ENCODE assay signal across 8 cellular contexts in genomic region chr20:50191065-50191565, GRCh38. TPM values are rescaled to one million over a fixed set of nuclear protein-coding genes. Genes with fewer than 3 reads are reported as not detected.
DNase-seq lines count a peak whose midpoint lies in the region; ATAC-seq and TF ChIP-seq lines count a peak whose summit lies in the region.

No MANE protein-coding gene starts in this region.

- peak; percentile 62 for DNase-seq in GDM1 (lab: John Stamatoyannopoulos, UW)
- peak; percentile 69 for DNase-seq in NOMO-1 treated with dmso at 0.1 percent for 144 hours (lab: John Stamatoyannopoulos, UW; ENCODE audit: unreplicated experiment)
- DNase-seq in activated T-cell treated with anti-CD3 and anti-CD28 coated beads, Interleukin-2, amount 50 U/mL, for 24 hours = peak; percentile 82
- no peak for DNase-seq in fibroblast of lung (ENCODE audit: low read depth in 2 of 2)
- DNase-seq in neuronal stem cell (ENCODE audit: low spot score) = no peak
- DNase-seq in thyroid gland = peak; percentile 65

- H3K4me2 ChIP-seq in fibroblast of lung (ENCODE audit: extremely low read depth, insufficient read depth, low read length) (no peak overlapping the region), neuronal stem cell (ENCODE audit: insufficient read depth, low read length, poor library complexity, severe bottlenecking) (peak overlapping the region; percentile 99)

- no peak overlapping the region for H2AFZ ChIP-seq in fibroblast of lung (ENCODE audit: low read length)
- H2AFZ ChIP-seq in neuronal stem cell (ENCODE audit: low read length) = peak overlapping the region; percentile 96

- peak overlapping the region; percentile 94 for H3K23ac ChIP-seq in neuronal stem cell (ENCODE audit: low read depth, low read length, poor library complexity)

- no peak for TF ChIP-seq POLR2A in thyroid gland (IDR thresholded peaks at IDR 0.05)

- H3K27me3 Mint-ChIP-seq in activated T-cell treated with anti-CD3 and anti-CD28 coated beads, Interleukin-2, amount 50 U/mL, for 24 hours = peaks cover under 1% of the 10 kb centered on the region

- H3K9me3 Mint-ChIP-seq in activated T-cell treated with anti-CD3 and anti-CD28 coated beads, Interleukin-2, amount 50 U/mL, for 24 hours = no peaks in the 10 kb centered on the region

- no peak overlapping the region for H3K4ac ChIP-seq in neuronal stem cell (ENCODE audit: low read length)

- H3K9me3 ChIP-seq in fibroblast of lung (ENCODE audit: control insufficient read depth, insufficient read depth, low read depth, low read length) = no peaks in the 10 kb centered on the region
- peaks cover 0 to 2% of the 10 kb centered on the region in 2 donors for H3K9me3 ChIP-seq in neuronal stem cell (replicated peaks in 1 of 2; ENCODE audit: control insufficient read depth in 2 of 2, insufficient read depth in 1 of 2, low read depth in 1 of 2, low read length in 2 of 2)
- H3K9me3 ChIP-seq in thyroid gland = no peaks in the 10 kb centered on the region

- peak overlapping the region; percentile 99 for H3K9ac ChIP-seq in fibroblast of lung (ENCODE audit: insufficient read depth, low read length)
- H3K9ac ChIP-seq in neuronal stem cell (ENCODE audit: low read depth, low read length, poor library complexity) = peak overlapping the region; percentile 34

- ATAC-seq in HG02623 (IDR thresholded peaks at IDR 0.05; ENCODE audit: unreplicated experiment) (peak; percentile 25), GM19397 (IDR thresholded peaks at IDR 0.05; ENCODE audit: unreplicated experiment) (no peak)

- no CpG with 5 or more reads among the region's 73 CpGs for WGBS in neuronal stem cell (ENCODE audit: extremely low coverage in 2 of 2, insufficient read length in 2 of 2, insufficient replicate concordance in 1 of 2), 2 donors
- no CpG with 5 or more reads among the region's 73 CpGs for WGBS in thyroid gland, 2 donors

- H2BK12ac ChIP-seq in neuronal stem cell (ENCODE audit: low read length) = no peak overlapping the region

- H3K36me3 ChIP-seq in fibroblast of lung (ENCODE audit: control insufficient read depth, insufficient read depth, low read length) (peaks cover 16% of the 10 kb centered on the region), neuronal stem cell (replicated peaks in 1 of 2; ENCODE audit: control insufficient read depth in 2 of 2, insufficient read depth in 2 of 2, low read length in 2 of 2) (no peaks in the 10 kb centered on the region), thyroid gland (peaks cover 13 to 18% of the 10 kb centered on the region in 2 donors)

- H2BK15ac ChIP-seq in neuronal stem cell (ENCODE audit: low read length) = no peak overlapping the region

- no peaks in the 10 kb centered on the region for H4K20me1 ChIP-seq in fibroblast of lung (ENCODE audit: control insufficient read depth, extremely low read depth, insufficient read depth, low read length)

- no peak overlapping the region for H2BK5ac ChIP-seq in neuronal stem cell (ENCODE audit: low read length)

- H3K79me2 ChIP-seq in fibroblast of lung (ENCODE audit: control insufficient read depth, insufficient read depth, low read length) = peaks cover 41% of the 10 kb centered on the region

- intact Hi-C loops in thyroid gland (cut with DNase I) = no loop called here

- no peak for TF ChIP-seq CTCF in fibroblast of lung (conservative IDR thresholded peaks at IDR 0.05 in 1 of 2, IDR thresholded peaks at IDR 0.05 in 1 of 2; ENCODE audit: low read depth in 1 of 2, low read length in 2 of 2)
- TF ChIP-seq CTCF in thyroid gland (IDR thresholded peaks at IDR 0.05) = no peak

- no peak overlapping the region for H2AK5ac ChIP-seq in neuronal stem cell (ENCODE audit: low read depth, low read length)

- H3K4me1 ChIP-seq in fibroblast of lung (ENCODE audit: control insufficient read depth, extremely low read depth, insufficient read depth, low read length) (peaks cover 9% of the 10 kb centered on the region), neuronal stem cell (ENCODE audit: control insufficient read depth in 2 of 2, insufficient read depth in 1 of 2, low read depth in 1 of 2, low read length in 2 of 2) (peaks cover 10 to 13% of the 10 kb centered on the region in 2 donors), thyroid gland (peaks cover 33 to 39% of the 10 kb centered on the region in 2 donors)

- no peak overlapping the region for H4K8ac ChIP-seq in neuronal stem cell (ENCODE audit: low read depth, low read length)

- no peak overlapping the region for H4K91ac ChIP-seq in neuronal stem cell (ENCODE audit: low read depth, low read length, poor library complexity)

- peak overlapping the region; percentile 78 for H3K18ac ChIP-seq in neuronal stem cell (ENCODE audit: low read length)

- peak overlapping the region; percentile 80 for H3K27ac Mint-ChIP-seq in activated T-cell treated with anti-CD3 and anti-CD28 coated beads, Interleukin-2, amount 50 U/mL, for 24 hours

- H3K27ac ChIP-seq in fibroblast of lung (ENCODE audit: insufficient read depth, low read length) = peak overlapping the region; percentile 98
- no peak overlapping the region for H3K27ac ChIP-seq in neuronal stem cell (replicated peaks; ENCODE audit: low read length)
- H3K27ac ChIP-seq in thyroid gland = peak overlapping the region; percentile 98 to 99 (median 99)

- peaks cover 28% of the 10 kb centered on the region for H3K36me3 Mint-ChIP-seq in activated T-cell treated with anti-CD3 and anti-CD28 coated beads, Interleukin-2, amount 50 U/mL, for 24 hours (ENCODE audit: low read depth)

- H3K27me3 ChIP-seq in fibroblast of lung (ENCODE audit: control insufficient read depth, insufficient read depth, low read length) (no peaks in the 10 kb centered on the region), neuronal stem cell (ENCODE audit: control insufficient read depth in 3 of 3, insufficient read depth in 3 of 3, low read depth in 1 of 3, low read length in 3 of 3) (peaks cover 0 to 30% (median 3%) of the 10 kb centered on the region in 3 experiments), thyroid gland (no peaks in the 10 kb centered on the region)

- no peak overlapping the region for H3K14ac ChIP-seq in neuronal stem cell (ENCODE audit: low read length)

- peak overlapping the region; percentile 75 for H3K4me3 Mint-ChIP-seq in activated T-cell treated with anti-CD3 and anti-CD28 coated beads, Interleukin-2, amount 50 U/mL, for 24 hours

- H3K4me3 ChIP-seq in fibroblast of lung (replicated peaks in 1 of 4; ENCODE audit: control extremely low read depth in 1 of 4, insufficient read depth in 1 of 4, low read depth in 3 of 4, low read length in 4 of 4) = peak overlapping the region; percentile 30 to 84 (median 72)
- H3K4me3 ChIP-seq in neuronal stem cell (ENCODE audit: low read length in 2 of 2) = peak overlapping the region; percentile 69 to 83
- peak overlapping the region; percentile 90 to 96 (median 95) for H3K4me3 ChIP-seq in thyroid gland (replicated peaks in 1 of 3)

- H3K4me1 Mint-ChIP-seq in activated T-cell treated with anti-CD3 and anti-CD28 coated beads, Interleukin-2, amount 50 U/mL, for 24 hours (ENCODE audit: low read depth) = peaks cover 28% of the 10 kb centered on the region

- peaks cover 1% of the 10 kb centered on the region for H3K79me1 ChIP-seq in neuronal stem cell (ENCODE audit: low read depth, low read length)

- no peak overlapping the region for H2BK120ac ChIP-seq in neuronal stem cell (ENCODE audit: low read depth, low read length)

RNA-seq across cellular contexts. Expression of gene CEBPB, which starts 0.5 kb away (rescaled TPM):
- total RNA-seq in fibroblast of lung = 87.1 and 106 TPM in 2 replicates
- 15.6 and 21.0 TPM in 2 replicates for polyA plus RNA-seq in fibroblast of lung
- polyA plus RNA-seq in fibroblast of lung (2012) = 41.0 and 47.6 TPM in 2 replicates
- 3.7 and 7.4 TPM in 2 replicates for polyA minus RNA-seq in fibroblast of lung (ENCODE audit: low replicate concordance)
- polyA plus RNA-seq in neuronal stem cell (2013, experiment 1 of 2) = 3.2 TPM
- polyA plus RNA-seq in neuronal stem cell (2013, experiment 2 of 2) = 3.2 TPM
- total RNA-seq in thyroid gland = 100 to 1,000 TPM in 3 of 4 donors, 10 to 100 TPM in 1; 61.7 to 132 (median 104) TPM

RNA-seq across cellular contexts. Expression of gene PEDS1, which starts 37.6 kb away (rescaled TPM):
- total RNA-seq in fibroblast of lung = 7.2 and 8.3 TPM in 2 replicates
- 41.1 and 56.9 TPM in 2 replicates for polyA plus RNA-seq in fibroblast of lung
- 33.2 and 52.3 TPM in 2 replicates for polyA plus RNA-seq in fibroblast of lung (2012)
- 107 and 139 TPM in 2 replicates for polyA minus RNA-seq in fibroblast of lung (ENCODE audit: low replicate concordance)
- polyA plus RNA-seq in neuronal stem cell (2013, experiment 1 of 2) = 29.7 TPM
- polyA plus RNA-seq in neuronal stem cell (2013, experiment 2 of 2) = 29.3 TPM
- 10 to 100 TPM; 15.8 to 22.7 (median 19.7) TPM for total RNA-seq in thyroid gland

Comparison
In these comparisons a context has a peak if more than half of its experiments do, and no peak if none do; other contexts are left out.
1. DNase-seq: peak in GDM1 (single experiment), NOMO-1 treated with dmso at 0.1 percent for 144 hours (single experiment), activated T-cell treated with anti-CD3 and anti-CD28 coated beads, Interleukin-2, amount 50 U/mL, for 24 hours (single experiment) and thyroid gland (2 of 2); none in fibroblast of lung (0 of 2) and neuronal stem cell (single experiment).
2. Peak in every context shown above with its lines, with median percentiles within 50 percentile points of each other: H3K4me3 ChIP-seq.